Comparison of ENCODE assay signal across 10 cellular contexts in the genomic region with DNA sequence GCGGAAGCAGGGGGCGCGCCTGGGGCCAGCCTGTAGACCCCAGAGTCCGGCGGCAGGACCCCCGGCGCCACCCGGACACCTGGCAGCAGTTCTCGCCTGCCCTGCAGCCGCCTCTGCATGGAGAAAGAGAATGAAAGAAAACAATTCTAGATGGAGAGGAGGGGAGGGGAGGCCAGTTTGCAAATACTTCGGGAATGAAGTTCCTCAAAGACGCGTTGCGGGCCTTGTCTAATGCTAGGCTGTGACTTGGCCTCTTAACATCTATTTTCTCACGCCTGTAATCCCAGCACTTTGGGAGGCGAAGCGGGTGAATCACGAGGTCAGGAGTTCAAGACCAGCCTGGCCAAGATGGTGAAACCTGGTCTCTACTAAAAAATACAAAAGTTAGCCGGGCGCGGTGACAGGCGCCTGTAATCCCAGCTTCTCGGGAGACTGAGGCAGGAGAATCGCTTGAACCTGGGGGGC. TPM values are rescaled to one million over a fixed set of nuclear protein-coding genes. Genes with fewer than 3 reads are reported as not detected.
DNase-seq lines count a peak whose midpoint lies in the region; ATAC-seq, FAIRE-seq and TF ChIP-seq lines count a peak whose summit lies in the region.
"Had no signal": no experiment of that assay in that cellular context is flagged by ENCODE, and none has a peak within 500 bp of the region (broad histone marks: within the 10 kb centered on the region; RNA-seq: fewer than 3 reads in every experiment).

No MANE protein-coding gene starts in this region.

- no peaks in the 10 kb centered on the region for H3K36me3 Mint-ChIP-seq in activated CD4-positive, alpha-beta T cell treated with anti-CD3 and anti-CD28 coated beads, Interleukin-2, amount 10 ng/mL, durations not matched to agents 24 days and 14 days (ENCODE audit: low read depth)
- H3K36me3 Mint-ChIP-seq in astrocyte (ENCODE audit: low read depth, unreplicated experiment): no peaks in the 10 kb centered on the region

- peaks cover 86% of the 10 kb centered on the region for H3K27me3 Mint-ChIP-seq in activated CD4-positive, alpha-beta T cell treated with anti-CD3 and anti-CD28 coated beads, Interleukin-2, amount 10 ng/mL, durations not matched to agents 24 days and 14 days
- peaks cover 79% of the 10 kb centered on the region for H3K27me3 Mint-ChIP-seq in astrocyte (ENCODE audit: low read depth, unreplicated experiment)

- peak overlapping the region; percentile 38 for H3K4me3 ChIP-seq in astrocyte (ENCODE audit: insufficient read depth, low read depth, low read length)

- peaks cover 8% of the 10 kb centered on the region for H4K20me1 ChIP-seq in astrocyte (ENCODE audit: insufficient read depth, low read length)

- peaks cover 7% of the 10 kb centered on the region for H3K4me1 ChIP-seq in astrocyte (ENCODE audit: insufficient read depth, low read length)

- peak overlapping the region; percentile 81 for H3K4me3 Mint-ChIP-seq in activated CD4-positive, alpha-beta T cell treated with anti-CD3 and anti-CD28 coated beads, Interleukin-2, amount 10 ng/mL, durations not matched to agents 24 days and 14 days
- H3K4me3 Mint-ChIP-seq in astrocyte (ENCODE audit: unreplicated experiment): no peak overlapping the region

- no peak for DNase-seq in activated CD4-positive, alpha-beta T cell treated with anti-CD3 and anti-CD28 coated beads, Interleukin-2, amount 10 ng/mL, durations not matched to agents 24 days and 14 days
- DNase-seq in activated CD4-positive, alpha-beta T cell treated with anti-CD3 and anti-CD28 coated beads for 4 hours: no peak
- no peak for DNase-seq in astrocyte (ENCODE audit: low read depth)
- peak; percentile 28 for DNase-seq in kidney tubule cell (ENCODE audit: low spot score)
- DNase-seq in stromal cell of bone marrow (ENCODE audit: low read depth): peak; percentile 6
- no peak for DNase-seq in SHP77 treated with DMSO at 0.1 percent for 48 hours (lab: John Stamatoyannopoulos, UW)
- no peak for DNase-seq in sciatic nerve (ENCODE audit: low spot score)
- DNase-seq: OCI-M1 had no signal

- H3K79me2 ChIP-seq in astrocyte (ENCODE audit: insufficient read depth, low read length): no peaks in the 10 kb centered on the region

- no peak overlapping the region for H3K27ac Mint-ChIP-seq in activated CD4-positive, alpha-beta T cell treated with anti-CD3 and anti-CD28 coated beads, Interleukin-2, amount 10 ng/mL, durations not matched to agents 24 days and 14 days
- H3K27ac Mint-ChIP-seq in astrocyte (ENCODE audit: unreplicated experiment): no peak overlapping the region

- no peaks in the 10 kb centered on the region for H3K9me3 ChIP-seq in astrocyte (ENCODE audit: insufficient read depth, low read depth, low read length)

- H3K36me3 ChIP-seq in astrocyte (ENCODE audit: insufficient read depth, low read length): no peaks in the 10 kb centered on the region

- no peak for TF ChIP-seq CTCF in astrocyte (IDR thresholded peaks at IDR 0.05; ENCODE audit: insufficient read depth, low read depth, low read length)

- H3K9me3 Mint-ChIP-seq in activated CD4-positive, alpha-beta T cell treated with anti-CD3 and anti-CD28 coated beads, Interleukin-2, amount 10 ng/mL, durations not matched to agents 24 days and 14 days: no peaks in the 10 kb centered on the region
- no peaks in the 10 kb centered on the region for H3K9me3 Mint-ChIP-seq in astrocyte (ENCODE audit: unreplicated experiment)

- peaks cover 26% of the 10 kb centered on the region for H3K4me1 Mint-ChIP-seq in activated CD4-positive, alpha-beta T cell treated with anti-CD3 and anti-CD28 coated beads, Interleukin-2, amount 10 ng/mL, durations not matched to agents 24 days and 14 days
- H3K4me1 Mint-ChIP-seq in astrocyte (ENCODE audit: low read depth, unreplicated experiment): peaks cover 4% of the 10 kb centered on the region

- intact Hi-C loops in activated CD4-positive, alpha-beta T cell treated with anti-CD3 and anti-CD28 coated beads, Interleukin-2, amount 10 ng/mL, durations not matched to agents 24 days and 14 days (cut with micrococcal nuclease): no loop called here
- intact Hi-C loops in sciatic nerve (cut with DNase I): no loop called here

- no peak overlapping the region for H3K9ac ChIP-seq in astrocyte (ENCODE audit: low read length)

- ATAC-seq in sciatic nerve (no peak), GM21825 (IDR thresholded peaks at IDR 0.05; ENCODE audit: unreplicated experiment) (no peak)

- peak overlapping the region; percentile 3 for H2AFZ ChIP-seq in astrocyte (ENCODE audit: low read depth, low read length)

- H3K27ac ChIP-seq in astrocyte (ENCODE audit: low read depth, low read length): no peak overlapping the region

- no peak for FAIRE-seq in astrocyte (lab: Jason Lieb, UNC)

- peak overlapping the region; percentile 75 for H3K4me2 ChIP-seq in astrocyte (ENCODE audit: low read length)

- H3K27me3 ChIP-seq in astrocyte (ENCODE audit: insufficient read depth, low read length): peaks cover 90% of the 10 kb centered on the region

RNA-seq across cellular contexts. Expression of a gene that starts 2.1 kb away (rescaled TPM):
- 4.1 and 4.7 TPM in 2 replicates for total RNA-seq in activated CD4-positive, alpha-beta T cell treated with anti-CD3 and anti-CD28 coated beads, Interleukin-2, amount 10 ng/mL, durations not matched to agents 24 days and 14 days
- total RNA-seq in astrocyte: not detected in 2 replicates
- total RNA-seq in sciatic nerve: not detected
- total RNA-seq: liver had no signal

Comparison
In these comparisons a context has a peak if more than half of its experiments do, and no peak if none do; other contexts are left out.
1. DNase-seq: peak in kidney tubule cell (single experiment) and stromal cell of bone marrow (single experiment); none in activated CD4-positive, alpha-beta T cell treated with anti-CD3 and anti-CD28 coated beads, Interleukin-2, amount 10 ng/mL, durations not matched to agents 24 days and 14 days (single experiment), activated CD4-positive, alpha-beta T cell treated with anti-CD3 and anti-CD28 coated beads for 4 hours (0 of 2), astrocyte (single experiment), SHP77 treated with DMSO at 0.1 percent for 48 hours (single experiment) and sciatic nerve (single experiment).